Comparison of ENCODE assay signal across 18 cellular contexts in the genomic region with DNA sequence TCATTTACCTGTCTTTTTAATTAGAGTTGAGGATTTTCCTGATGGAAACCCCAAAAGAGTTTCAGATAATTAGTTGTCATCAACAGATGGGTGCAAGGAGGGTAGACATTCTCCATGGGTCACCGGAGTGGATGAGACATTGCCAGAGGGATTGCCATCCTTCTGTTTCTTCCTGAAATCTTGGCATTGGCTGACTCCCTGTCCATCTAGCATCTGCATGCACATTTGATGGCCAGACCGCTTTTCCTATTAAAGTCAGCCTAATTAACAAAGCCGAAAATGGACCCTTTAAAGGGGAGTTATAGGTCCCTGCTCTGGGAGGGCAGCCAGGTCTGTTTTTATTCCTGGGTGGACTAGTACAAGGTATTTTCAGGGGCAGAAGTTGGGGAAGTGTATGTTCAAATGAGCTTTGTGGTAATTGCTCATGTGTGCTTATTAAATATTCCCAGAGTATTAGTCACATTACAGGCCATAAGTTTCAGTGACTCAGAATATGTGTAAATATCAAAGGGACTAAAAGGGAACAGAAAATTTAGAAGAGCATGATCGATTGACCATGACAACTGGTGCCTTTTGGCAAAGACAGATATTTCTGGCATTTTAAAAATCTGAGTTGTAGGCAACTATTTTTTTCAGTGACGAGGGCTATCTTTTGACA.
DNase-seq lines count a peak whose midpoint lies in the region; ATAC-seq, FAIRE-seq and TF ChIP-seq lines count a peak whose summit lies in the region.
"Had no signal": no experiment of that assay in that cellular context is flagged by ENCODE, and none has a peak within 500 bp of the region (broad histone marks: within the 10 kb centered on the region; RNA-seq: fewer than 3 reads in every experiment).

No MANE protein-coding gene starts in this region.

- H3K4me2 ChIP-seq in BLaER1 treated with 17β-estradiol and CSF1 and Interleukin-3, amounts not matched to agents 10 nM and 100 nM = peak overlapping the region; percentile 41 to 64 (median 53)
- no peak overlapping the region for H3K4me2 ChIP-seq in osteoblast (ENCODE audit: insufficient read depth, low read length)

- H4K20me1 ChIP-seq in BLaER1 treated with 17β-estradiol and CSF1 and Interleukin-3, amounts not matched to agents 10 nM and 100 nM = no peaks in the 10 kb centered on the region
- no peaks in the 10 kb centered on the region for H4K20me1 ChIP-seq in osteoblast (ENCODE audit: insufficient read depth, low read length)

- TF ChIP-seq CTCF in bronchial epithelial cell (IDR thresholded peaks at IDR 0.05; ENCODE audit: insufficient read depth, low read length, severe bottlenecking) (no peak), osteoblast (IDR thresholded peaks at IDR 0.05; ENCODE audit: extremely low read depth, low read depth, low read length) (no peak), left lung (IDR thresholded peaks at IDR 0.05) (no peak)

- H3K9me3 ChIP-seq in BLaER1 treated with 17β-estradiol and CSF1 and Interleukin-3, amounts not matched to agents 10 nM and 100 nM (replicated peaks in 1 of 11) = peaks cover 9 to 34% (median 27%) of the 10 kb centered on the region in 11 experiments; a peak in 20 of 22 replicates
- no peaks in the 10 kb centered on the region for H3K9me3 ChIP-seq in osteoblast (ENCODE audit: low read depth, low read length)
- no peaks in the 10 kb centered on the region for H3K9me3 ChIP-seq in left lung
- H3K9me3 ChIP-seq: adrenal gland, spleen had no signal

- ATAC-seq in GM18867 (IDR thresholded peaks at IDR 0.05; ENCODE audit: unreplicated experiment) (no peak), left lung (no peak)
- ATAC-seq: activated CD4-positive, CD25-positive, alpha-beta regulatory T cell treated with anti-CD3 and anti-CD28 coated beads, Interleukin-2, amount 50 U/mL, for 24 hours; K562 had no signal

- H3K27ac ChIP-seq in BLaER1 treated with 17β-estradiol and CSF1 and Interleukin-3, amounts not matched to agents 10 nM and 100 nM = no peak overlapping the region
- no peak overlapping the region for H3K27ac ChIP-seq in osteoblast (ENCODE audit: low read depth, low read length)
- H3K27ac ChIP-seq in left lung = no peak overlapping the region
- H3K27ac ChIP-seq: adrenal gland, spleen had no signal

- H3K4me3 ChIP-seq in BLaER1 treated with 17β-estradiol and CSF1 and Interleukin-3, amounts not matched to agents 10 nM and 100 nM = no peak overlapping the region
- H3K4me3 ChIP-seq in bronchial epithelial cell (ENCODE audit: low read depth, low read length) (no peak overlapping the region), osteoblast (ENCODE audit: insufficient read depth, low read length) (no peak overlapping the region), left lung (no peak overlapping the region)
- H3K4me3 ChIP-seq: adrenal gland, K562, spleen had no signal

- intact Hi-C loops in left lung (cut with DNase I) = no loop called here

- H3K36me3 ChIP-seq in BLaER1 treated with 17β-estradiol and CSF1 and Interleukin-3, amounts not matched to agents 10 nM and 100 nM = peaks cover 18 to 89% (median 66%) of the 10 kb centered on the region in 11 experiments; a peak in 20 of 22 replicates
- no peaks in the 10 kb centered on the region for H3K36me3 ChIP-seq in bronchial epithelial cell (ENCODE audit: control insufficient read depth, insufficient read depth, low read length)
- H3K36me3 ChIP-seq in osteoblast (ENCODE audit: insufficient read depth, low read length) = no peaks in the 10 kb centered on the region
- H3K36me3 ChIP-seq in left lung = peaks cover 0 to 5% of the 10 kb centered on the region in 2 donors

- H3K79me2 ChIP-seq in osteoblast (ENCODE audit: insufficient read depth, low read length) = no peaks in the 10 kb centered on the region

- H3K9ac ChIP-seq in BLaER1 treated with 17β-estradiol and CSF1 and Interleukin-3, amounts not matched to agents 10 nM and 100 nM = no peak overlapping the region

- H3K27me3 ChIP-seq in BLaER1 treated with 17β-estradiol and CSF1 and Interleukin-3, amounts not matched to agents 10 nM and 100 nM = no peaks in the 10 kb centered on the region
- no peaks in the 10 kb centered on the region for H3K27me3 ChIP-seq in bronchial epithelial cell (ENCODE audit: control insufficient read depth, insufficient read depth, low read length)
- H3K27me3 ChIP-seq in osteoblast (ENCODE audit: insufficient read depth, low read length) = no peaks in the 10 kb centered on the region
- no peaks in the 10 kb centered on the region for H3K27me3 ChIP-seq in left lung
- H3K27me3 ChIP-seq: adrenal gland, spleen had no signal

- FAIRE-seq in bronchial epithelial cell (lab: Jason Lieb, UNC) = no peak
- FAIRE-seq: K562 had no signal

- DNase-seq in HK-2 (ENCODE audit: unreplicated experiment) (peak; percentile 8), bronchial epithelial cell (ENCODE audit: low read depth) (peak; percentile 79), osteoblast (ENCODE audit: insufficient read length, low spot score, missing footprints) (peak; percentile 54), left lung (no peak), NCI-H526 (lab: John Stamatoyannopoulos, UW) (no peak)
- no peak for DNase-seq in activated naive CD4-positive, alpha-beta T cell (lab: John Stamatoyannopoulos, UW)
- DNase-seq: activated T-cell treated with anti-CD3 and anti-CD28 coated beads, Interleukin-2, amount 50 U/mL, for 1 hour; adrenal gland; cortex of kidney; DMS79 treated with DMSO at 0.1 percent for 48 hours; foreskin melanocyte; NCI-H1417 treated with DMSO at 0.1 percent for 48 hours; NCI-H345; spleen had no signal

- H3K4me1 ChIP-seq in BLaER1 treated with 17β-estradiol and CSF1 and Interleukin-3, amounts not matched to agents 10 nM and 100 nM = peaks cover 16 to 30% (median 21%) of the 10 kb centered on the region in 10 experiments
- peaks cover 9% of the 10 kb centered on the region for H3K4me1 ChIP-seq in osteoblast (ENCODE audit: insufficient read depth, low read length)
- H3K4me1 ChIP-seq in left lung = no peaks in the 10 kb centered on the region
- H3K4me1 ChIP-seq: adrenal gland, spleen had no signal

- peak overlapping the region; percentile 15 for H2AFZ ChIP-seq in osteoblast (ENCODE audit: low read length)

Comparison
In these comparisons a context has a peak if more than half of its experiments do, and no peak if none do; other contexts are left out.
1. DNase-seq: peak in HK-2 (single experiment), bronchial epithelial cell (single experiment) and osteoblast (single experiment); none in left lung (0 of 2), activated naive CD4-positive, alpha-beta T cell (0 of 4) and NCI-H526 (0 of 2).